ENCODE assay signal across 17 cellular contexts in genomic region chr4:54723220-54723619, GRCh38.
DNase-seq lines count a peak whose midpoint lies in the region; ATAC-seq and TF ChIP-seq lines count a peak whose summit lies in the region.
"Had no signal": no experiment of that assay in that cellular context is flagged by ENCODE, and none has a peak within 500 bp of the region (broad histone marks: within the 10 kb centered on the region; RNA-seq: fewer than 3 reads in every experiment).

No MANE protein-coding gene starts in this region.

- no peaks in the 10 kb centered on the region for H3K79me2 ChIP-seq in SK-N-SH (ENCODE audit: insufficient read depth)

- no peaks in the 10 kb centered on the region for H3K9me3 ChIP-seq in SK-N-SH
- H3K9me3 ChIP-seq: BLaER1, Caco-2 had no signal

- TF ChIP-seq EP300 in SK-N-SH (IDR thresholded peaks at IDR 0.05; ENCODE audit: borderline replicate concordance in 1 of 2, low read depth in 1 of 2, low read length in 1 of 2), result no peak

- no peaks in the 10 kb centered on the region for H3K36me3 ChIP-seq in SK-N-SH (replicated peaks in 1 of 2; ENCODE audit: control insufficient read depth in 1 of 2, insufficient read depth in 2 of 2, low read length in 1 of 2)

- H3K27ac ChIP-seq in SK-N-SH (ENCODE audit: low read depth in 2 of 2, low read length in 1 of 2), result peak overlapping the region in 1 of 2 experiments; percentile 89; a peak in 2 of 4 replicates
- H3K27ac ChIP-seq: 22Rv1, BLaER1 had no signal

- peaks cover 8% of the 10 kb centered on the region for H3K4me1 Mint-ChIP-seq in glutamatergic neuron (ENCODE audit: low read depth, unreplicated experiment)
- H3K4me1 Mint-ChIP-seq: CD8-positive, alpha-beta memory T cell had no signal

- POLR2A ChIA-PET in SK-N-SH (lab: Yijun Ruan, JAX), result no interaction called here

- no peak overlapping the region; a peak in 1 of 4 replicates for H3K4me3 ChIP-seq in SK-N-SH (ENCODE audit: low read depth in 2 of 2, low read length in 1 of 2)
- H3K4me3 ChIP-seq: BLaER1, GM12878 had no signal

- DNase-seq in DMS 273 (lab: John Stamatoyannopoulos, UW; ENCODE audit: unreplicated experiment), result peak; percentile 2
- DNase-seq in DMS 273 treated with DMSO at 0.1 percent for 48 hours (lab: John Stamatoyannopoulos, UW), result no peak
- DNase-seq in SK-N-SH, result peak; percentile 37
- DNase-seq in glutamatergic neuron, result peak; percentile 21
- no peak for DNase-seq in germinal center (ENCODE audit: low spot score)
- DNase-seq: AML-193; Caco-2; CD8-positive, alpha-beta memory T cell; GOT3; H9; IMR-90 had no signal

- H3K9me2 ChIP-seq in SK-N-SH, result no peaks in the 10 kb centered on the region

- CTCF ChIA-PET in SK-N-SH (lab: Yijun Ruan, JAX), result interaction anchor here (0.6 kb wide), 1 partner anchor 547 kb away, joined by 3 read pairs; no protein-coding TSS in a partner anchor

- H3F3A ChIP-seq in SK-N-SH (replicated peaks; ENCODE audit: insufficient read depth), result no peaks in the 10 kb centered on the region

- H3K4me3 Mint-ChIP-seq in glutamatergic neuron (ENCODE audit: unreplicated experiment), result no peak overlapping the region
- H3K4me3 Mint-ChIP-seq: CD8-positive, alpha-beta memory T cell; H9 had no signal

- ATAC-seq in SK-N-SH treated with all-trans-retinoic acid at 6 μM for 48 hours, result no peak
- no peak for ATAC-seq in HG03521 (IDR thresholded peaks at IDR 0.05; ENCODE audit: unreplicated experiment)
- no peak for ATAC-seq in GM19351 (IDR thresholded peaks at IDR 0.05; ENCODE audit: unreplicated experiment)
- ATAC-seq: GM12878 had no signal

- no peak overlapping the region for H3K4me2 ChIP-seq in SK-N-SH
- H3K4me2 ChIP-seq: BLaER1 had no signal

- peaks cover 0 to 13% of the 10 kb centered on the region in 2 experiments; a peak in 2 of 4 replicates for H3K4me1 ChIP-seq in SK-N-SH (ENCODE audit: control insufficient read depth in 1 of 2, insufficient read depth in 2 of 2, low read depth in 1 of 2, low read length in 1 of 2)
- H3K4me1 ChIP-seq: BLaER1, Caco-2 had no signal

- H3K9me3 Mint-ChIP-seq in glutamatergic neuron (ENCODE audit: unreplicated experiment), result no peaks in the 10 kb centered on the region
- H3K9me3 Mint-ChIP-seq: CD8-positive, alpha-beta memory T cell; H9 had no signal

- H4K20me1 ChIP-seq in SK-N-SH (ENCODE audit: insufficient read depth), result no peaks in the 10 kb centered on the region
- H4K20me1 ChIP-seq: BLaER1 had no signal

- no peak for TF ChIP-seq CTCF in SK-N-SH (IDR thresholded peaks at IDR 0.05)
- TF ChIP-seq CTCF in glutamatergic neuron (IDR thresholded peaks at IDR 0.05; ENCODE audit: partially characterized antibody, unreplicated experiment), result no peak

- H3K36me3 Mint-ChIP-seq in glutamatergic neuron (ENCODE audit: unreplicated experiment), result no peaks in the 10 kb centered on the region

- no peak overlapping the region for H3K27ac Mint-ChIP-seq in glutamatergic neuron (ENCODE audit: unreplicated experiment)
- H3K27ac Mint-ChIP-seq: CD8-positive, alpha-beta memory T cell had no signal

- WGBS in SK-N-SH (ENCODE audit: low lambda C conversion rate), result 32% methylated on average over 3 of the region's 3 CpGs

- no peaks in the 10 kb centered on the region for H3K27me3 Mint-ChIP-seq in glutamatergic neuron (ENCODE audit: unreplicated experiment)
- H3K27me3 Mint-ChIP-seq: CD8-positive, alpha-beta memory T cell had no signal

- no peak overlapping the region for H2AFZ ChIP-seq in SK-N-SH (ENCODE audit: low read depth)

- TF ChIP-seq RAD21 in SK-N-SH (IDR thresholded peaks at IDR 0.05; ENCODE audit: low read length), result no peak

- H3K27me3 ChIP-seq in SK-N-SH (ENCODE audit: insufficient read depth), result no peaks in the 10 kb centered on the region
- H3K27me3 ChIP-seq: BLaER1 had no signal

- no peak overlapping the region for H3K9ac ChIP-seq in SK-N-SH
- H3K9ac ChIP-seq: BLaER1 had no signal

TF ChIP-seq in SK-N-SH, 30 proteins besides CTCF, POLR2A, EP300 and RAD21:
- TF ChIP-seq FOSL2 (IDR thresholded peaks at IDR 0.05; ENCODE audit: borderline replicate concordance, low read depth) (no peak), SIN3A (IDR thresholded peaks at IDR 0.05; ENCODE audit: borderline replicate concordance, low read depth, low read length) (no peak), TAF1 (IDR thresholded peaks at IDR 0.05; ENCODE audit: borderline replicate concordance, low read depth, low read length) (no peak), JUND (IDR thresholded peaks at IDR 0.05) (no peak), TCF12 (IDR thresholded peaks at IDR 0.05) (no peak), MEF2A (IDR thresholded peaks at IDR 0.05; ENCODE audit: borderline replicate concordance, low read depth) (no peak), USF1 (IDR thresholded peaks at IDR 0.05; ENCODE audit: borderline replicate concordance, low read depth) (no peak), RXRA (IDR thresholded peaks at IDR 0.05; ENCODE audit: borderline replicate concordance, low read depth) (no peak), RCOR1 (IDR thresholded peaks at IDR 0.05; ENCODE audit: low read length) (no peak), MXI1 (IDR thresholded peaks at IDR 0.05; ENCODE audit: low read depth, low read length) (no peak; the same call in 1 of the 2 replicates), NRF1 (IDR thresholded peaks at IDR 0.05; ENCODE audit: low read depth, low read length) (no peak), POLR2AphosphoS5 (IDR thresholded peaks at IDR 0.05; ENCODE audit: low read depth, low read length) (no peak), PBX3 (IDR thresholded peaks at IDR 0.05) (no peak)

TF ChIP-seq in SK-N-SH treated with all-trans-retinoic acid at 6 μM for 48 hours, 23 proteins besides CTCF, POLR2A, EP300 and RAD21:
- TF ChIP-seq PPARA (CRISPR knock-in tag; IDR thresholded peaks at IDR 0.05; ENCODE audit: borderline replicate concordance) (no peak), TOX (CRISPR knock-in tag; IDR thresholded peaks at IDR 0.05; ENCODE audit: borderline replicate concordance) (no peak), CSDC2 (CRISPR knock-in tag; IDR thresholded peaks at IDR 0.05) (no peak), BACH2 (CRISPR knock-in tag; IDR thresholded peaks at IDR 0.05; ENCODE audit: borderline replicate concordance) (no peak), ISL1 (CRISPR knock-in tag; IDR thresholded peaks at IDR 0.05) (no peak), GLIS3 (CRISPR knock-in tag; IDR thresholded peaks at IDR 0.05) (no peak), TCF4 (CRISPR knock-in tag; IDR thresholded peaks at IDR 0.05; ENCODE audit: borderline replicate concordance) (no peak), OSR1 (CRISPR knock-in tag; IDR thresholded peaks at IDR 0.05) (no peak), ZC3H10 (CRISPR knock-in tag; IDR thresholded peaks at IDR 0.05) (no peak), PATZ1 (CRISPR knock-in tag; IDR thresholded peaks at IDR 0.05; ENCODE audit: borderline replicate concordance) (no peak)

Comparison
In these comparisons a context has a peak if more than half of its experiments do, and no peak if none do; other contexts are left out.
1. DNase-seq: peak in DMS 273 (single experiment), SK-N-SH (single experiment) and glutamatergic neuron (single experiment); none in DMS 273 treated with DMSO at 0.1 percent for 48 hours (single experiment) and germinal center (single experiment).